In genomic region chr3:143596957-143597642, GRCh38 we compare ENCODE assay signal across 2 cellular contexts.
A peak's percentile ranks its signal among the peaks of the same experiment; 100 is the strongest.
TF ChIP-seq lines count a peak whose summit lies in the region.

No MANE protein-coding gene starts in this region.

TF ChIP-seq in H1, 55 proteins besides CTCF, POLR2A, EP300 and RAD21 (continued from another document):
- TF ChIP-seq MAFK (IDR thresholded peaks at IDR 0.05; ENCODE audit: low read depth, low read length) (0 out of 2 replicates have a peak, but pooled peaks have one; percentile 53), SRF (IDR thresholded peaks at IDR 0.05; ENCODE audit: low read depth, low read length) (no peak), E2F6 (IDR thresholded peaks at IDR 0.05) (no peak), BACH1 (IDR thresholded peaks at IDR 0.05; ENCODE audit: low read length) (peak; percentile 46; the same call in 1 of the 2 replicates), EGR1 (IDR thresholded peaks at IDR 0.05; ENCODE audit: borderline replicate concordance, low read depth, low read length) (no peak), MAX (IDR thresholded peaks at IDR 0.05) (no peak), TCF12 (IDR thresholded peaks at IDR 0.05; ENCODE audit: low read depth, low read length) (no peak), CEBPB (IDR thresholded peaks at IDR 0.05; ENCODE audit: low read depth, low read length) (no peak), JUN (IDR thresholded peaks at IDR 0.05; ENCODE audit: low read depth, low read length) (no peak), POLR2AphosphoS5 (IDR thresholded peaks at IDR 0.05; ENCODE audit: low read depth, low read length) (no peak), RFX5 (IDR thresholded peaks at IDR 0.05; ENCODE audit: borderline replicate concordance, low read depth, low read length) (no peak)

TF ChIP-seq in neural cell, 6 proteins besides CTCF, POLR2A, EP300 and RAD21:
- TF ChIP-seq TAF1 (IDR thresholded peaks at IDR 0.05; ENCODE audit: low read depth): no peak
- TF ChIP-seq EZH2 (IDR thresholded peaks at IDR 0.05; ENCODE audit: borderline replicate concordance, insufficient read depth, low read length, poor library complexity, severe bottlenecking): no peak
- TF ChIP-seq SMC3 (conservative IDR thresholded peaks at IDR 0.05; ENCODE audit: poor library complexity): no peak
- TF ChIP-seq MXI1 (conservative IDR thresholded peaks at IDR 0.05; ENCODE audit: poor library complexity, severe bottlenecking): no peak
- TF ChIP-seq, protein P1, sequence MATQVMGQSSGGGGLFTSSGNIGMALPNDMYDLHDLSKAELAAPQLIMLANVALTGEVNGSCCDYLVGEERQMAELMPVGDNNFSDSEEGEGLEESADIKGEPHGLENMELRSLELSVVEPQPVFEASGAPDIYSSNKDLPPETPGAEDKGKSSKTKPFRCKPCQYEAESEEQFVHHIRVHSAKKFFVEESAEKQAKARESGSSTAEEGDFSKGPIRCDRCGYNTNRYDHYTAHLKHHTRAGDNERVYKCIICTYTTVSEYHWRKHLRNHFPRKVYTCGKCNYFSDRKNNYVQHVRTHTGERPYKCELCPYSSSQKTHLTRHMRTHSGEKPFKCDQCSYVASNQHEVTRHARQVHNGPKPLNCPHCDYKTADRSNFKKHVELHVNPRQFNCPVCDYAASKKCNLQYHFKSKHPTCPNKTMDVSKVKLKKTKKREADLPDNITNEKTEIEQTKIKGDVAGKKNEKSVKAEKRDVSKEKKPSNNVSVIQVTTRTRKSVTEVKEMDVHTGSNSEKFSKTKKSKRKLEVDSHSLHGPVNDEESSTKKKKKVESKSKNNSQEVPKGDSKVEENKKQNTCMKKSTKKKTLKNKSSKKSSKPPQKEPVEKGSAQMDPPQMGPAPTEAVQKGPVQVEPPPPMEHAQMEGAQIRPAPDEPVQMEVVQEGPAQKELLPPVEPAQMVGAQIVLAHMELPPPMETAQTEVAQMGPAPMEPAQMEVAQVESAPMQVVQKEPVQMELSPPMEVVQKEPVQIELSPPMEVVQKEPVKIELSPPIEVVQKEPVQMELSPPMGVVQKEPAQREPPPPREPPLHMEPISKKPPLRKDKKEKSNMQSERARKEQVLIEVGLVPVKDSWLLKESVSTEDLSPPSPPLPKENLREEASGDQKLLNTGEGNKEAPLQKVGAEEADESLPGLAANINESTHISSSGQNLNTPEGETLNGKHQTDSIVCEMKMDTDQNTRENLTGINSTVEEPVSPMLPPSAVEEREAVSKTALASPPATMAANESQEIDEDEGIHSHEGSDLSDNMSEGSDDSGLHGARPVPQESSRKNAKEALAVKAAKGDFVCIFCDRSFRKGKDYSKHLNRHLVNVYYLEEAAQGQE (IDR thresholded peaks at IDR 0.05; ENCODE audit: borderline replicate concordance): no peak
- TF ChIP-seq POLR2AphosphoS5 (IDR thresholded peaks at IDR 0.05): no peak
